ENCODE assay signal across 23 cellular contexts in the genomic region with DNA sequence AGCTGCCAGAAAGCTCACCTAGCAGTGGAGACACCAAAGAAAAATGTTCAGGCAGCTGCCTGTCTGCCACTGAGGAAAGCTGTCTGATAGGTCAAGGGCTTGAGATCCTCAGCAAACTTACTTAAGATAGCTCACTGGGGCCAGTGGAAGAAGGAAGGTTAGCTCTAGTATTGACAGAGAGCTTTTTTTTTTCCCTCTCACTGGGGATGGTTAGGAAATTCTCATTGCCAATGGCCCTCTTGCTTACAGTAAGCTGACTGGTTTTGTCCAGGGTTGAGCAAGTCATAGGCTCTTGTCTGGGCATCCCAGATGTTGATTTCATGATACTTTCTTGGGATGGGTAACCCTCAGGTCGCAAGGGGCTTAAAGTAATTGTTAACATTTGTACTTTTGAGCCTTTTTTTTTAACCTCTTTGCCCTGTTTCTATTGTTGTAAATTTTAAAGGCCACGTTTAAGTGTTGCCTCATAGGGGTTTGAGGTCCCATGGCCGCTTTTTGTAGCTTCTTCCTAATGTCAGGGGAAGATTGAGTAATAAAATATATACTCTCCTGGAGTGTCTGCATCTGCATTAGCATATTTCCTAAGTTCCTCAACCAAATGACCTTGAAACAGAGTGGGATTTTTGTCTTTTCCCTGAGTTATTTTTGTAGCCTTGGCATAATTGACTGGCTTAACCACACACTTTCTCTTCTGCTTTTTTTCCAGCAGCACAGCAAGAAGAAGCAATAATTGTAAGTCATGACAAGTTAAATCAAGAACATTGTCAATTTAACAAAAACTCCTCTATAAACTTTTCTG.
DNase-seq lines count a peak whose midpoint lies in the region; ATAC-seq and TF ChIP-seq lines count a peak whose summit lies in the region.
"Had no signal": no experiment of that assay in that cellular context is flagged by ENCODE, and none has a peak within 500 bp of the region (broad histone marks: within the 10 kb centered on the region; RNA-seq: fewer than 3 reads in every experiment).

No MANE protein-coding gene starts in this region.

- no peaks in the 10 kb centered on the region for H3K36me3 ChIP-seq in left lung
- H3K36me3 ChIP-seq: heart left ventricle, ovary, right lobe of liver had no signal

- H3K4me3 ChIP-seq in left lung = no peak overlapping the region
- H3K4me3 ChIP-seq: heart left ventricle, ovary, right lobe of liver had no signal

- peak; percentile 53 for ATAC-seq in GM18502 (IDR thresholded peaks at IDR 0.05; ENCODE audit: poor library complexity, unreplicated experiment)
- ATAC-seq in left lung = peak; percentile 53
- no peak for ATAC-seq in GM21423 (IDR thresholded peaks at IDR 0.05; ENCODE audit: unreplicated experiment)
- no peak for ATAC-seq in GM19035 (IDR thresholded peaks at IDR 0.05; ENCODE audit: unreplicated experiment)
- ATAC-seq: activated CD8-positive, alpha-beta T cell treated with anti-CD3 and anti-CD28 coated beads, Interleukin-2, amount 10 ng/mL, durations not matched to agents 7 days and 5 days; activated naive CD4-positive, alpha-beta T cell treated with anti-CD3 and anti-CD28 coated beads, Interleukin-2, amount 50 U/mL, for 72 hours; activated T-cell treated with anti-CD3 and anti-CD28 coated beads, Interleukin-2, amount 50 U/mL, for 4 hours; CD8-positive, alpha-beta T cell; naive thymus-derived CD8-positive, alpha-beta T cell; stimulated activated memory B cell treated with anti-CD40 and anti-IgM and Interleukin-4, amounts not matched to agents 10 μg/mL and 1 μg/mL and 100 μg/mL, for 72 hours had no signal

- DNase-seq in KBM-7 (peak; percentile 39), OCI-M1 (lab: John Stamatoyannopoulos, UW) (peak; percentile 8), left lung (no peak), NCI-H1417 (lab: John Stamatoyannopoulos, UW) (no peak), posterior vena cava (ENCODE audit: low spot score) (no peak)
- DNase-seq: ACHN; activated CD8-positive, alpha-beta T cell treated with anti-CD3 and anti-CD28 coated beads, Interleukin-2, amount 10 ng/mL, durations not matched to agents 7 days and 5 days; activated T-cell treated with anti-CD3 and anti-CD28 coated beads, Interleukin-2, amount 50 U/mL, for 4 hours; CD8-positive, alpha-beta T cell; DMS53; heart left ventricle; immature natural killer cell; naive thymus-derived CD8-positive, alpha-beta T cell; NCI-H1930; NCI-H345; ovary; right lobe of liver had no signal

- peak overlapping the region in 1 of 2 donors; percentile 31 for H3K27ac ChIP-seq in left lung
- H3K27ac ChIP-seq: heart left ventricle, ovary, right lobe of liver, VCaP had no signal

- H3K4me1 ChIP-seq in left lung = peaks cover 4 to 6% of the 10 kb centered on the region in 2 donors
- H3K4me1 ChIP-seq: right lobe of liver had no signal

- H3K27me3 ChIP-seq in left lung = no peaks in the 10 kb centered on the region
- H3K27me3 ChIP-seq: heart left ventricle, ovary, right lobe of liver had no signal

- no peaks in the 10 kb centered on the region for H3K9me3 ChIP-seq in left lung
- H3K9me3 ChIP-seq: ovary, right lobe of liver had no signal

- intact Hi-C loops in left lung (cut with DNase I) (no loop called here), posterior vena cava (cut with DNase I) (no loop called here)

- TF ChIP-seq CTCF in left lung (IDR thresholded peaks at IDR 0.05) = no peak

- in situ Hi-C loops in KBM-7 (cut with MboI; ENCODE audit: low pct_unique_long_range_greater_than_20kb, low sequenced_read_pairs) = no loop called here

Comparison
In these comparisons a context has a peak if more than half of its experiments do, and no peak if none do; other contexts are left out.
1. ATAC-seq: peak in GM18502 (single experiment) and left lung (single experiment); none in GM21423 (single experiment) and GM19035 (single experiment).
2. DNase-seq: peak in KBM-7 (single experiment) and OCI-M1 (single experiment); none in left lung (0 of 2), NCI-H1417 (0 of 3) and posterior vena cava (single experiment).